In the genomic region with DNA sequence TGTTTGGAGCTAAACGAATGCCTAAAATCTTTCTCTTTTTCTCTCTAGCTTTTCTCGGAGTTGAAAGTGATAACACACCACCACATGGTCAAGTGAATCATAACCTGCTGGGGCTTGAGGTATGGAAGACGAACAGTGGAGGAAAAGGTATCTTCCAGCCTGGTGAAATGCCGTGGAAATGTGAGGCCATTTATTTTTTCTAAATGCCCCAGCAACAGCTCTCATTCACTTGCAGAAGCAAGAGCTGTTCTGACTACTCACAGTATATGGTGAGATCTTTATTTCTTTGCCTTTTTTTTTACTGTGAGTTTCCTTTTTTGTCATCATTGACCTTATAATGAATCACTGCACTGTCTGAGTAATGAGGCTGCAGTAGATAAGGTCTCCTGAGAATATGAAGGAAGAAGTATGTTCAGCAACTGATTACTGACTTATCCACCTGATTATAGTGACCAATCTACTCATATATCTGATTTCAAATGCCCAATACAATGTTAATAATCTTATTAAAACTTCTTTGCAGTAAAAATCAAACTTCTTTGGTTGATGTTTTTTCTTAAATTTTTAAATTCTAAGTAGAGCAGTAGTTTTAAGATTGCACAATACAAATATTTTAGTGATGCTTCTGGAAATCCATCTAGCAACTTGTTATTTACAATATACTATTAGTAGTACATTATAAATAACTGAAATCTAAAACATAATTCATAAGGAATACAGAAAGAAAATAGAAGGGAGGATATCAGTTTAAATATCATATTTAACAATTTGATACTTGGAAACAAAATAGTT, we compare ENCODE assay signal across 10 cellular contexts.
DNase-seq lines count a peak whose midpoint lies in the region; ATAC-seq and TF ChIP-seq lines count a peak whose summit lies in the region.
"Had no signal": no experiment of that assay in that cellular context is flagged by ENCODE, and none has a peak within 500 bp of the region (broad histone marks: within the 10 kb centered on the region; RNA-seq: fewer than 3 reads in every experiment).

No MANE protein-coding gene starts in this region.

- intact Hi-C loops in Right ventricle myocardium superior (cut with DNase I), result no loop called here
- intact Hi-C loops in cardiac septum (cut with DNase I), result no loop called here
- intact Hi-C loops in sciatic nerve (cut with DNase I), result no loop called here
- intact Hi-C loops in thyroid gland (cut with DNase I), result no loop called here

- H3K4me3 ChIP-seq in brain microvascular endothelial cell (ENCODE audit: low read depth, low read length) (no peak overlapping the region), stomach smooth muscle (ENCODE audit: low read length in 2 of 2) (no peak overlapping the region), thyroid gland (replicated peaks in 1 of 3) (no peak overlapping the region)

- H3K27ac ChIP-seq in brain microvascular endothelial cell (peak overlapping the region; percentile 88), stomach smooth muscle (ENCODE audit: low read length) (peak overlapping the region; percentile 2), thyroid gland (no peak overlapping the region)

- in situ Hi-C loops in brain microvascular endothelial cell (cut with HindIII; ENCODE audit: low pct_ligation_motif_present, low sequenced_read_pairs), result no loop called here

- H3K9me3 ChIP-seq in stomach smooth muscle (ENCODE audit: control insufficient read depth in 2 of 2, low read length in 2 of 2), result no peaks in the 10 kb centered on the region
- no peaks in the 10 kb centered on the region for H3K9me3 ChIP-seq in thyroid gland

- H3K4me1 ChIP-seq in stomach smooth muscle (ENCODE audit: control insufficient read depth, insufficient read depth, low read length), result no peaks in the 10 kb centered on the region
- peaks cover 4 to 16% of the 10 kb centered on the region in 2 donors for H3K4me1 ChIP-seq in thyroid gland

- 66 to 71% methylated on average over 4 of the region's 4 CpGs for WGBS in thyroid gland, 2 donors

- DNase-seq in Right ventricle myocardium superior (no peak), cardiac septum (ENCODE audit: low spot score) (no peak), brain microvascular endothelial cell (peak; percentile 62), sciatic nerve (ENCODE audit: low spot score) (no peak), thyroid gland (no peak), SHP77 (lab: John Stamatoyannopoulos, UW) (no peak)
- DNase-seq: DND-41, left cardiac atrium had no signal

- no peaks in the 10 kb centered on the region for H3K36me3 ChIP-seq in brain microvascular endothelial cell (replicated peaks)
- H3K36me3 ChIP-seq in stomach smooth muscle (ENCODE audit: control insufficient read depth in 2 of 2, insufficient read depth in 2 of 2, low read length in 2 of 2), result no peaks in the 10 kb centered on the region
- no peaks in the 10 kb centered on the region for H3K36me3 ChIP-seq in thyroid gland

- peak; percentile 34 for ATAC-seq in Right ventricle myocardium superior (ENCODE audit: poor library complexity)
- ATAC-seq in HG03108 (IDR thresholded peaks at IDR 0.05; ENCODE audit: unreplicated experiment), result peak; percentile 41
- ATAC-seq in sciatic nerve, result no peak

- no peak for TF ChIP-seq POLR2A in thyroid gland (IDR thresholded peaks at IDR 0.05)

- no peak for TF ChIP-seq CTCF in brain microvascular endothelial cell (IDR thresholded peaks at IDR 0.05; ENCODE audit: low read depth, low read length, missing control alignments)
- no peak for TF ChIP-seq CTCF in thyroid gland (IDR thresholded peaks at IDR 0.05)

- H3K9ac ChIP-seq in stomach smooth muscle (ENCODE audit: low read length in 2 of 2), result no peak overlapping the region

- H3K27me3 ChIP-seq in brain microvascular endothelial cell (replicated peaks) (no peaks in the 10 kb centered on the region), stomach smooth muscle (ENCODE audit: control insufficient read depth in 1 of 2, insufficient read depth in 2 of 2, low read length in 2 of 2) (no peaks in the 10 kb centered on the region), thyroid gland (no peaks in the 10 kb centered on the region)

Comparison
In these comparisons a context has a peak if more than half of its experiments do, and no peak if none do; other contexts are left out.
1. H3K27ac ChIP-seq: peak in brain microvascular endothelial cell (single experiment) and stomach smooth muscle (single experiment); none in thyroid gland (0 of 3).